In the genomic region with DNA sequence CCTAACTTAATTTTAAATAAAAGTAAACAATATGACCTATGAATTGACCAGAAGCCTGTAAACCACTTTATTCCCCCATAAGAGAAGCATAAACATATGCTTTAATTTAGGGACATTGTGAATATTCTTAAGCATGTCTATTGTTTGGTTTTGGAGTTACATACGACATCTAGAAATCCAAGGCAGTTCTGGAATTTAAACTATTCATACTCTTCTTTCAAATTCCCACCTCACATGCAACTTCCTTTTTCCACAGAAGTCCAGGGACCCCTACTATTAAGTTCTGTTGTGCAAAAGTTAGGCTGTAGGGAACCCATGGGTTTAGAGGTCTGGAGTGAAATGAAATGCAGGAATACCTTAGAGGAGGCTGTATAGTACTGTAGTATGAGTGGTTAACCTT, we compare ENCODE assay signal across 13 cellular contexts. TPM values are rescaled to one million over a fixed set of nuclear protein-coding genes. Genes with fewer than 3 reads are reported as not detected.
A peak's percentile ranks its signal among the peaks of the same experiment; 100 is the strongest.
DNase-seq lines count a peak whose midpoint lies in the region; ATAC-seq, FAIRE-seq and TF ChIP-seq lines count a peak whose summit lies in the region.
"Had no signal": no experiment of that assay in that cellular context is flagged by ENCODE, and none has a peak within 500 bp of the region (broad histone marks: within the 10 kb centered on the region; RNA-seq: fewer than 3 reads in every experiment).

No MANE protein-coding gene starts in this region.

- H3K9me3 ChIP-seq in HEK293 (ENCODE audit: control insufficient read depth, insufficient read depth, low read depth, low read length) = no peaks in the 10 kb centered on the region
- peaks cover 8% of the 10 kb centered on the region for H3K9me3 ChIP-seq in K562 (replicated peaks; ENCODE audit: control insufficient read depth, insufficient read depth, low read depth, low read length)
- no peaks in the 10 kb centered on the region for H3K9me3 ChIP-seq in CD4-positive, alpha-beta memory T cell (ENCODE audit: control insufficient read depth in 1 of 2, low read length in 2 of 2)

- intact Hi-C loops in K562 (cut with micrococcal nuclease) = loop anchor here (5.0 kb wide), 2 partner anchors 66 to 141 kb away; no protein-coding TSS in a partner anchor
- intact Hi-C loops in CD4-positive, alpha-beta memory T cell (cut with micrococcal nuclease) = no loop called here

- H4K8ac ChIP-seq in mesendoderm (ENCODE audit: low read depth, low read length) = no peak overlapping the region

- no peaks in the 10 kb centered on the region for H4K20me1 ChIP-seq in K562 (replicated peaks; ENCODE audit: control insufficient read depth, insufficient read depth, low read length)

- H3K56ac ChIP-seq in mesendoderm (ENCODE audit: low read length) = peak overlapping the region; percentile 42

- H3K4me1 Mint-ChIP-seq in CD4-positive, alpha-beta memory T cell = peaks cover 48 to 68% (median 56%) of the 10 kb centered on the region in 4 donors

- TF ChIP-seq CTCF in AG04449 (IDR thresholded peaks at IDR 0.05; ENCODE audit: insufficient read depth, low read length, missing control alignments) = no peak
- TF ChIP-seq CTCF in HEK293 (tag by site-specific recombination; IDR thresholded peaks at IDR 0.05) = no peak
- no peak for TF ChIP-seq CTCF in K562 (IDR thresholded peaks at IDR 0.05 in 2 of 3, conservative IDR thresholded peaks at IDR 0.05 in 1 of 3; ENCODE audit: insufficient read depth in 2 of 3, low read depth in 1 of 3, low read length in 3 of 3)

- H2AK5ac ChIP-seq in mesendoderm (ENCODE audit: low read length) = no peak overlapping the region

- H3K4me1 ChIP-seq in HEK293 (ENCODE audit: control insufficient read depth, insufficient read depth, low read length) = peaks cover 3% of the 10 kb centered on the region; the same call in 1 of the 2 replicates
- peaks cover 0 to 12% of the 10 kb centered on the region in 2 experiments; a peak in 3 of 5 replicates for H3K4me1 ChIP-seq in K562 (replicated peaks in 1 of 2; ENCODE audit: control insufficient read depth in 2 of 2, insufficient read depth in 2 of 2, low read length in 2 of 2)
- H3K4me1 ChIP-seq in mesendoderm (ENCODE audit: control insufficient read depth, low read depth, low read length) = peaks cover 2% of the 10 kb centered on the region
- H3K4me1 ChIP-seq in CD4-positive, alpha-beta memory T cell (ENCODE audit: insufficient read depth, low read length) = peaks cover 58% of the 10 kb centered on the region

- peaks cover 87% of the 10 kb centered on the region for H3K79me2 ChIP-seq in K562 (ENCODE audit: control insufficient read depth, insufficient read depth, low read length)
- H3K79me2 ChIP-seq in mesendoderm (ENCODE audit: control insufficient read depth, insufficient read depth, low read length) = peaks cover 42% of the 10 kb centered on the region

- H3K27me3 Mint-ChIP-seq in CD4-positive, alpha-beta memory T cell = no peaks in the 10 kb centered on the region
- H3K27me3 Mint-ChIP-seq: CD8-positive, alpha-beta memory T cell had no signal

- peak overlapping the region; percentile 65 for H3K4me2 ChIP-seq in K562 (ENCODE audit: insufficient read depth, low read length)
- peak overlapping the region; percentile 40 for H3K4me2 ChIP-seq in mesendoderm (ENCODE audit: low read length)

- H3K36me3 ChIP-seq in HEK293 (ENCODE audit: control insufficient read depth in 2 of 2, insufficient read depth in 1 of 2, low read length in 2 of 2) = no peaks in the 10 kb centered on the region
- H3K36me3 ChIP-seq in K562 (ENCODE audit: control insufficient read depth, insufficient read depth, low read length) = peaks cover 4% of the 10 kb centered on the region; the same call in 1 of the 3 replicates
- no peaks in the 10 kb centered on the region for H3K36me3 ChIP-seq in mesendoderm (ENCODE audit: control insufficient read depth, insufficient read depth, low read length)
- H3K36me3 ChIP-seq in CD4-positive, alpha-beta memory T cell (ENCODE audit: insufficient read depth, low read length) = no peaks in the 10 kb centered on the region

- peaks cover 0 to 8% (median 4%) of the 10 kb centered on the region in 8 donors for H3K9me3 Mint-ChIP-seq in CD4-positive, alpha-beta memory T cell

- H4K5ac ChIP-seq in mesendoderm (ENCODE audit: low read length) = no peak overlapping the region

- H3K9me1 ChIP-seq in K562 (ENCODE audit: control insufficient read depth, insufficient read depth, low read length) = no peaks in the 10 kb centered on the region

- TF ChIP-seq EP300 in K562 (IDR thresholded peaks at IDR 0.05; ENCODE audit: low read length) = no peak

- DNase-seq in AG04449 (ENCODE audit: low read depth, low spot score) (no peak), K562 (ENCODE audit: extremely low read depth in 1 of 4, low spot score in 3 of 4) (no peak), mesendoderm (peak; percentile 50), AG08395 (ENCODE audit: low spot score) (no peak)
- no peak for DNase-seq in stimulated activated naive CD4-positive, alpha-beta T cell (lab: John Stamatoyannopoulos, UW)
- DNase-seq in CD4-positive, alpha-beta memory T cell = no peak
- DNase-seq: CD8-positive, alpha-beta memory T cell; KBM-7; NCI-H526 treated with DMSO at 0.1 percent for 48 hours; T-helper 9 cell had no signal

- no peak overlapping the region for H3K27ac Mint-ChIP-seq in CD4-positive, alpha-beta memory T cell

- no peak overlapping the region for H3K18ac ChIP-seq in mesendoderm (ENCODE audit: low read length)

- no peak overlapping the region for H3K4ac ChIP-seq in mesendoderm (ENCODE audit: low read depth, low read length)

- TF ChIP-seq POLR2A in K562 (conservative IDR thresholded peaks at IDR 0.05) = no peak

- ATAC-seq in K562 = no peak
- no peak for ATAC-seq in GM18873 (IDR thresholded peaks at IDR 0.05; ENCODE audit: low FRiP score, unreplicated experiment)
- ATAC-seq: esophagus mucosa had no signal

- CTCF ChIA-PET in AG04449 (lab: Yijun Ruan, JAX) (no interaction called here), HEK293 (lab: Yijun Ruan, JAX) (no interaction called here), K562 (lab: Yijun Ruan, JAX; ENCODE audit: low intra/inter-chr PET ratio) (no interaction called here)
- CTCF ChIA-PET in CD4-positive, alpha-beta memory T cell (lab: Charles Lee; ENCODE audit: partially characterized antibody) = interaction anchor here (1.2 kb wide), 1 partner anchor 41 kb away, joined by 4 read pairs; no protein-coding TSS in a partner anchor

- H3K27ac ChIP-seq in HEK293 (ENCODE audit: extremely low read depth, low read depth, low read length) (no peak overlapping the region), K562 (ENCODE audit: extremely low read depth, low read depth, low read length) (peak overlapping the region; percentile 41; the same call in 1 of the 3 replicates), mesendoderm (ENCODE audit: low read depth, low read length) (no peak overlapping the region)
- no peak overlapping the region for H3K27ac ChIP-seq in CD4-positive, alpha-beta memory T cell (ENCODE audit: low read depth, low read length)

- TF ChIP-seq RAD21 in K562 (CRISPR knock-in tag; conservative IDR thresholded peaks at IDR 0.05 in 1 of 2, IDR thresholded peaks at IDR 0.05 in 1 of 2) = no peak

- WGBS in K562 (ENCODE audit: insufficient coverage, low coverage, missing lambda C conversion rate) = 8% methylated on average over 1 of the region's 1 CpG
- no CpG with 5 or more reads among the region's 1 CpG for WGBS in mesendoderm (ENCODE audit: extremely low coverage, insufficient coverage, low lambda C conversion rate)

- peaks cover 12 to 27% of the 10 kb centered on the region in 2 donors for H3K36me3 Mint-ChIP-seq in CD4-positive, alpha-beta memory T cell

- no peak overlapping the region for H3K23ac ChIP-seq in mesendoderm (ENCODE audit: low read length)

- in situ Hi-C loops in K562 (cut with MboI) = no loop called here

- no TSS peak for BruUV-seq in K562 (replicated peaks; lab: Mats Ljungman, UMichigan)

- H3K9ac ChIP-seq in K562 (ENCODE audit: insufficient read depth in 1 of 2, low read depth in 2 of 2, low read length in 2 of 2) = peak overlapping the region in 1 of 2 experiments; percentile 87; a peak in 2 of 4 replicates
- H3K9ac ChIP-seq in mesendoderm (ENCODE audit: low read length) = peak overlapping the region; percentile 40

- no peak overlapping the region for H2BK120ac ChIP-seq in mesendoderm (ENCODE audit: low read depth, low read length)

- FAIRE-seq in K562 (lab: Jason Lieb, UNC) = no peak

- no peaks in the 10 kb centered on the region for H3K27me3 ChIP-seq in K562 (ENCODE audit: control insufficient read depth in 2 of 2, insufficient read depth in 2 of 2, low read length in 2 of 2)
- H3K27me3 ChIP-seq in mesendoderm (ENCODE audit: insufficient read depth, low read length, poor library complexity) = no peaks in the 10 kb centered on the region
- no peaks in the 10 kb centered on the region for H3K27me3 ChIP-seq in CD4-positive, alpha-beta memory T cell (ENCODE audit: insufficient read depth, low read length)

- H3K4me3 ChIP-seq in AG04449 (ENCODE audit: low read depth, low read length) (peak overlapping the region; percentile 96), HEK293 (ENCODE audit: low read depth, low read length) (peak overlapping the region; percentile 70; the same call in 1 of the 2 replicates), K562 (peak overlapping the region; percentile 95), mesendoderm (ENCODE audit: low read length) (no peak overlapping the region)
- no peak overlapping the region for H3K4me3 ChIP-seq in CD4-positive, alpha-beta memory T cell (ENCODE audit: low read length in 2 of 2)

- no peak overlapping the region for H2BK5ac ChIP-seq in mesendoderm (ENCODE audit: low read length)

- no peak overlapping the region for H2BK15ac ChIP-seq in mesendoderm (replicated peaks; ENCODE audit: low read depth)

- peak overlapping the region in 1 of 8 donors; percentile 18 for H3K4me3 Mint-ChIP-seq in CD4-positive, alpha-beta memory T cell

- peaks cover 4% of the 10 kb centered on the region for H3K79me1 ChIP-seq in mesendoderm (ENCODE audit: low read length)

- H2AFZ ChIP-seq in K562 (ENCODE audit: low read depth, low read length) = no peak overlapping the region

- POLR2A ChIA-PET in AG04449 (lab: Yijun Ruan, JAX) = interaction anchor here (0.8 kb wide), 1 partner anchor 74 kb away, joined by 3 read pairs; no protein-coding TSS in a partner anchor
- POLR2A ChIA-PET in HEK293 (lab: Yijun Ruan, JAX) = interaction anchor here (0.7 kb wide), 2 partner anchors 193 to 1363 kb away, joined by 4 to 6 read pairs; partner anchors contain the start of gene PLGRKT
- POLR2A ChIA-PET in K562 (lab: Yijun Ruan, JAX) = no interaction called here
- POLR2A ChIA-PET in CD4-positive, alpha-beta memory T cell (lab: Charles Lee; ENCODE audit: partially characterized antibody) = interaction anchor here (0.7 kb wide), 1 partner anchor 1344 kb away, joined by 4 read pairs; no protein-coding TSS in a partner anchor

RNA-seq across cellular contexts. Expression of gene RIC1, which starts 2.1 kb away (rescaled TPM):
- 52.2 and 109 TPM in 2 replicates for total RNA-seq in K562 (2011; cell fraction: chromatin; rRNA removed; ENCODE audit: low replicate concordance)
- total RNA-seq in K562 (2011; cell fraction: nucleolus; rRNA removed) = 26.7 and 28.7 TPM in 2 replicates
- total RNA-seq in K562 (2011; cell fraction: nucleoplasm; rRNA removed) = 44.5 and 49.4 TPM in 2 replicates
- total RNA-seq in K562 (2014; rRNA removed) (13.0 and 14.7 TPM in 2 replicates), K562 (2014; rRNA removed; fragmentation: Illumina TruSeq; extraction: Trizol) (16.6 and 18.8 TPM in 2 replicates), K562 (2015; rRNA removed; fragmentation: Illumina TruSeq; extraction: Trizol) (16.9 and 17.0 TPM in 2 replicates), K562 (2021) (14.0 and 16.9 TPM in 2 replicates)
- polyA plus RNA-seq in K562 (2011; rRNA removed) (25.8 TPM in 2 replicates), K562 (2014; fragmentation: Illumina TruSeq; extraction: Trizol) (13.5 and 15.0 TPM in 2 replicates), K562 (2014; fragmentation: Nextera tagmentation; extraction: Ambion mirVana) (1 to 10 TPM; 3.2 to 4.2 TPM), K562 (2014; rRNA removed) (10.9 and 14.1 TPM in 2 replicates)
- 11.2 and 19.1 TPM in 2 replicates for polyA plus RNA-seq in K562 (2011; cell fraction: cytosol; rRNA removed)
- polyA plus RNA-seq in K562 (2011; cell fraction: nucleus; rRNA removed) = 58.8 and 71.9 TPM in 2 replicates
- polyA plus RNA-seq in K562 (2012) = 8.3 and 8.5 TPM in 2 replicates
- polyA minus RNA-seq in K562 (2011; rRNA and poly(A)+ RNA removed) = 62.1 and 64.1 TPM in 2 replicates
- polyA minus RNA-seq in K562 (2011; cell fraction: cytosol; rRNA and poly(A)+ RNA removed) = 17.9 and 20.6 TPM in 2 replicates
- 53.4 and 84.0 TPM in 2 replicates for polyA minus RNA-seq in K562 (2011; cell fraction: nucleus; rRNA and poly(A)+ RNA removed)
- polyA plus RNA-seq in mesendoderm (2013, experiment 1 of 2) = 10.7 TPM
- polyA plus RNA-seq in mesendoderm (2013, experiment 2 of 2) = 10.4 TPM
- 10 to 100 TPM; 26.3 to 27.1 TPM for total RNA-seq in CD4-positive, alpha-beta memory T cell
- polyA plus RNA-seq in CD4-positive, alpha-beta memory T cell = 1 to 10 TPM; 2.4 to 7.6 TPM

Comparison
In these comparisons a context has a peak if more than half of its experiments do, and no peak if none do; other contexts are left out.
1. H3K4me3 ChIP-seq: peak in AG04449 (single experiment), HEK293 (single experiment) and K562 (single experiment); none in mesendoderm (single experiment) and CD4-positive, alpha-beta memory T cell (0 of 2).